In the genomic region with DNA sequence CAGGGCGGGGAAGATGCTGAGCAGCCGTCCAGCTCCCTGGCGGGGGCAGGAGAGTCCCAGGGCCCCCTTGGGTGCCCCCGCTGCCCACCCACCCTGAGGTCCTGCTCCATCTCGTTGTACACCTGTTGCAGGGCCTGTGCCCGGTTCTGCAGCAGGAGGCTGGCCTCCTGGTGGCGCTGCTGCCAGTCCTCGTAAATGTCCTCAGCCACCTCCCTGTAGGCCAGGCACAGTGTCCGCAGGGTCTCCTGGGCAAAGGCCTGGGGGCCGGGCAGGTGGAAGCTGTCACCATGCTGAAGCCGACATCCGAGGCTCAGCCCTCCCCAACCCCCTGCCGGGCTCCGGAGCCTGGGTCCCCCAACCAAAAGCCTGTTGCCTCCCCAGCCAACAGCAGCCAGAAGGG, we compare ENCODE assay signal across 1 cellular context.
TF ChIP-seq lines count a peak whose summit lies in the region.

No MANE protein-coding gene starts in this region.

TF ChIP-seq in GM23338, 12 proteins besides CTCF, POLR2A, EP300 and RAD21 (continued from another document):
- TF ChIP-seq, protein P1, sequence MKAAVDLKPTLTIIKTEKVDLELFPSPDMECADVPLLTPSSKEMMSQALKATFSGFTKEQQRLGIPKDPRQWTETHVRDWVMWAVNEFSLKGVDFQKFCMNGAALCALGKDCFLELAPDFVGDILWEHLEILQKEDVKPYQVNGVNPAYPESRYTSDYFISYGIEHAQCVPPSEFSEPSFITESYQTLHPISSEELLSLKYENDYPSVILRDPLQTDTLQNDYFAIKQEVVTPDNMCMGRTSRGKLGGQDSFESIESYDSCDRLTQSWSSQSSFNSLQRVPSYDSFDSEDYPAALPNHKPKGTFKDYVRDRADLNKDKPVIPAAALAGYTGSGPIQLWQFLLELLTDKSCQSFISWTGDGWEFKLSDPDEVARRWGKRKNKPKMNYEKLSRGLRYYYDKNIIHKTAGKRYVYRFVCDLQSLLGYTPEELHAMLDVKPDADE (IDR thresholded peaks at IDR 0.05), result no peak
- TF ChIP-seq STAT1 (IDR thresholded peaks at IDR 0.05; ENCODE audit: unreplicated experiment) (no peak), EZH2phosphoT487 (IDR thresholded peaks at IDR 0.05; ENCODE audit: unreplicated experiment) (no peak), NANOG (IDR thresholded peaks at IDR 0.05; ENCODE audit: borderline replicate concordance) (no peak), POLR2AphosphoS5 (IDR thresholded peaks at IDR 0.05; ENCODE audit: low read depth) (no peak), ZNF462 (CRISPR knock-in tag; IDR thresholded peaks at IDR 0.05) (no peak), EZH2 (IDR thresholded peaks at IDR 0.05; ENCODE audit: low read depth, unreplicated experiment) (no peak)
